9 cellular contexts compared by ENCODE assay signal in the genomic region with DNA sequence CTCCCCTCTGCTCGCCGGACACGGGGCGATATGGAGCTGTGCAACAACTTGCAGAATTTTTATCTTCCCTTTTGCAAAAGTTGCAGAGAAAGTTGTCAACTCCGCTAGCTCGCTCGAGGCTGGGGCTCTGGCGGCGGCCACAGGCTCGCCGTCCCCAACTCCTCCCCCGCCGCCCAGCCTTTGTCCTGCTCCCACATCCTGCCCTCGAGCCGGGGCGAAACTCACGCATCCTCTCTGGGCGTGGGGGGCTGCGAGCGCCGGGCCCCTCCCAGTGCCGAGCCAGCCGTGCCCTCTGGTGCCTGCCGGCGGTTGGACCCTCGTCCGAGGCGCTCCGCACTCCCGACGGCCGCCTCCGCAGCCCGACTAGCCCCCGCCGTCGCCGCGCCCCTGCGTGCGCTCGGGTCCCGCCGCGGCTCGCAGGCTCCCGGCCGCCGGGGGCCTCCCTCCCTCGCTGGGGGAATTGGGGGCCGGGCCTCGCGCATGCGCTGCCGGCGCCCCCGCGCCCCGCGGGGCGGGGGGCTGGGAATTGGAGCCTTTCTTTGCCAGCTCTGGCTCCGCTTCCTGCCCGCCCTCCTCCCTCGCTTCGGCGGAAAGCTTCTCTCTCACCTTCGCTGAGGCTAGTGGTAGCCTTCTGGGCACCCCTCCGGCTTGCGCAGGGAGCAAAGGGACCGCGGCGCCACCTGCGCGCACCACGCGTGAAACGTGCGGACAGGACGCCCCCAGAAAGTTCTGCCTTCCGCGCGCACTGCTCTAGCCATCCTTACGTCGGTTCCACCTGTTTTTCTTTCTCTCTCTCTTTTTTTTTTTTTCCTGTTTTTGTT. TPM values are rescaled to one million over a fixed set of nuclear protein-coding genes. Genes with fewer than 3 reads are reported as not detected.
DNase-seq lines count a peak whose midpoint lies in the region; ATAC-seq and TF ChIP-seq lines count a peak whose summit lies in the region.
"Had no signal": no experiment of that assay in that cellular context is flagged by ENCODE, and none has a peak within 500 bp of the region (broad histone marks: within the 10 kb centered on the region; RNA-seq: fewer than 3 reads in every experiment).

A gene with protein sequence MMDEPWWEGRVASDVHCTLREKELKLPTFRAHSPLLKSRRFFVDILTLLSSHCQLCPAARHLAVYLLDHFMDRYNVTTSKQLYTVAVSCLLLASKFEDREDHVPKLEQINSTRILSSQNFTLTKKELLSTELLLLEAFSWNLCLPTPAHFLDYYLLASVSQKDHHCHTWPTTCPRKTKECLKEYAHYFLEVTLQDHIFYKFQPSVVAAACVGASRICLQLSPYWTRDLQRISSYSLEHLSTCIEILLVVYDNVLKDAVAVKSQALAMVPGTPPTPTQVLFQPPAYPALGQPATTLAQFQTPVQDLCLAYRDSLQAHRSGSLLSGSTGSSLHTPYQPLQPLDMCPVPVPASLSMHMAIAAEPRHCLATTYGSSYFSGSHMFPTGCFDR (minus strand): TSS at position 426 of the 821 bp plus-strand sequence. CDS start 641 bp downstream, outside the sequence.

- no peak for TF ChIP-seq CTCF in ascending aorta (IDR thresholded peaks at IDR 0.05)
- no peak for TF ChIP-seq CTCF in right atrium auricular region (IDR thresholded peaks at IDR 0.05)

- H3K27me3 ChIP-seq in ascending aorta (no peaks in the 10 kb centered on the region), right atrium auricular region (no peaks in the 10 kb centered on the region)

- peak; percentile 74 for DNase-seq in NK-92 treated with Interleukin-12 subunit alpha and Interleukin-12 subunit beta, amount 100 ng/mL, for 24 hours (lab: John Stamatoyannopoulos, UW)
- DNase-seq in NK-92 (lab: John Stamatoyannopoulos, UW; ENCODE audit: unreplicated experiment) = no peak
- DNase-seq in NCI-H2227 (lab: John Stamatoyannopoulos, UW; ENCODE audit: unreplicated experiment) = peak; percentile 82
- DNase-seq in ascending aorta (ENCODE audit: low spot score in 2 of 2) = peak in 1 of 2 donors; percentile 65
- DNase-seq in right atrium auricular region (ENCODE audit: low spot score) = no peak
- DNase-seq in posterior cingulate gyrus = peak in 8 of 10 donors; percentile 10 to 87 (median 49)

- ATAC-seq in HG02678 (IDR thresholded peaks at IDR 0.05; ENCODE audit: unreplicated experiment) (peak; percentile 43), GM18520 (IDR thresholded peaks at IDR 0.05; ENCODE audit: unreplicated experiment) (no peak)

- no peaks in the 10 kb centered on the region for H3K9me3 ChIP-seq in ascending aorta
- H3K9me3 ChIP-seq in right atrium auricular region = no peaks in the 10 kb centered on the region

- H3K36me3 ChIP-seq in ascending aorta (peaks cover 0 to 3% of the 10 kb centered on the region in 2 donors), right atrium auricular region (no peaks in the 10 kb centered on the region)

- H3K4me3 ChIP-seq in ascending aorta = peak within 1 kb of the TSS; percentile 53 to 70
- H3K4me3 ChIP-seq in right atrium auricular region = peak within 1 kb of the TSS; percentile 66 to 80

- intact Hi-C loops in ascending aorta (cut with DNase I) (no loop called here), posterior cingulate gyrus (cut with DNase I) (no loop called here)

- H3K4me1 ChIP-seq in ascending aorta (peaks cover 0 to 4% of the 10 kb centered on the region in 2 donors), right atrium auricular region (peaks cover 0 to 5% of the 10 kb centered on the region in 2 donors)

- H3K27ac ChIP-seq in ascending aorta (peak within 1 kb of the TSS in 1 of 2 donors; percentile 17), right atrium auricular region (peak within 1 kb of the TSS; percentile 77 to 83)

RNA-seq across cellular contexts. Expression of the gene that starts here (rescaled TPM):
- total RNA-seq in ascending aorta (not detected), right atrium auricular region (1 to 10 TPM; 2.7 to 5.5 TPM)
- total RNA-seq: CD4-positive, CD25-positive, alpha-beta regulatory T cell had no signal

Comparison
In these comparisons a context has a peak if more than half of its experiments do, and no peak if none do; other contexts are left out.
1. DNase-seq: peak in NK-92 treated with Interleukin-12 subunit alpha and Interleukin-12 subunit beta, amount 100 ng/mL, for 24 hours (single experiment), NCI-H2227 (single experiment) and posterior cingulate gyrus (8 of 10); none in NK-92 (single experiment) and right atrium auricular region (single experiment).